1 cellular context compared by ENCODE assay signal in genomic region chr17:8189041-8189710, GRCh38.
TF ChIP-seq lines count a peak whose summit lies in the region.

No MANE protein-coding gene starts in this region.

TF ChIP-seq in SK-N-SH treated with all-trans-retinoic acid at 6 μM for 48 hours, 23 proteins besides CTCF, POLR2A, EP300 and RAD21 (continued from another document):
- no peak for TF ChIP-seq POU6F1 (CRISPR knock-in tag; IDR thresholded peaks at IDR 0.05; ENCODE audit: borderline replicate concordance, low read depth)
- TF ChIP-seq CSRNP3 (CRISPR knock-in tag; IDR thresholded peaks at IDR 0.05), result no peak
- TF ChIP-seq ZFP30 (CRISPR knock-in tag; IDR thresholded peaks at IDR 0.05), result no peak
- no peak for TF ChIP-seq ZFP3 (CRISPR knock-in tag; IDR thresholded peaks at IDR 0.05)
- TF ChIP-seq ESRRG (CRISPR knock-in tag; IDR thresholded peaks at IDR 0.05), result no peak
- no peak for TF ChIP-seq CSDC2 (CRISPR knock-in tag; IDR thresholded peaks at IDR 0.05)
- no peak for TF ChIP-seq GLIS3 (CRISPR knock-in tag; IDR thresholded peaks at IDR 0.05)
- TF ChIP-seq PPARA (CRISPR knock-in tag; IDR thresholded peaks at IDR 0.05; ENCODE audit: borderline replicate concordance), result no peak
- TF ChIP-seq ZNF70 (CRISPR knock-in tag; IDR thresholded peaks at IDR 0.05), result no peak
TF ChIP-seq in SK-N-SH treated with all-trans-retinoic acid at 6 μM for 48 hours: peak in this region for 0.
